ENCODE assay signal across 8 cellular contexts in the genomic region with DNA sequence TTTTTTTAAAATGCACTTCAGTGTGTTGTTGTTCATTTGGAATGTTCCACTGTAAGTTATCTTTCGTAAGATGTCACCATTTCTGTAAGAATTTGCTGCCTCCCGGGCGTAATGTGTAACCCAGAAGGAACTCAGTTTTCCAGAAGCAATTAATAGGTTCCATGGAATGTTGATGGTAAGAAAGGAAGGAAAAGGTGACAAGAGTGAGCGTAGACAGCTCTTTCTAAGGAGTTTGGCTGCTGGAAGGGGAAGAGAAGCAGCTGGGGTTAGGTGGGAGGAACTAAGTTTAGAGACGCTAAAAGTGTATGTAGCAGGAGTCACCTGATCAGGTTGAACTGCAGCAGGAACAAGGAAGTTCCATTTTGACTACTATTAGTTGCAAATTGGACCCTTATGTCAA. TPM values are rescaled to one million over a fixed set of nuclear protein-coding genes. Genes with fewer than 3 reads are reported as not detected.
DNase-seq lines count a peak whose midpoint lies in the region; ATAC-seq and TF ChIP-seq lines count a peak whose summit lies in the region.

No MANE protein-coding gene starts in this region.

- peaks cover 0 to 2% (median 0%) of the 10 kb centered on the region in 7 donors for H3K9me3 Mint-ChIP-seq in CD14-positive monocyte
- H3K9me3 Mint-ChIP-seq in activated naive CD8-positive, alpha-beta T cell treated with anti-CD3 and anti-CD28 coated beads for 36 hours = no peaks in the 10 kb centered on the region
- no peaks in the 10 kb centered on the region for H3K9me3 Mint-ChIP-seq in naive thymus-derived CD8-positive, alpha-beta T cell

- TF ChIP-seq CTCF in CD14-positive monocyte (IDR thresholded peaks at IDR 0.05) = no peak
- TF ChIP-seq CTCF in HL-60 (IDR thresholded peaks at IDR 0.05; ENCODE audit: insufficient read depth, low read length) = no peak

- ATAC-seq in naive thymus-derived CD8-positive, alpha-beta T cell = no peak
- ATAC-seq in GM21529 (IDR thresholded peaks at IDR 0.05; ENCODE audit: unreplicated experiment) = no peak
- no peak for ATAC-seq in GM19328 (IDR thresholded peaks at IDR 0.05; ENCODE audit: unreplicated experiment)

- DNase-seq in CD14-positive monocyte (ENCODE audit: low spot score) = no peak
- peak; percentile 39 to 60 for DNase-seq in HL-60 (ENCODE audit: low read depth in 1 of 2, low spot score in 1 of 2)
- no peak for DNase-seq in activated naive CD8-positive, alpha-beta T cell treated with anti-CD3 and anti-CD28 coated beads for 36 hours
- no peak for DNase-seq in naive thymus-derived CD8-positive, alpha-beta T cell
- no peak for DNase-seq in NCI-H1048 (lab: John Stamatoyannopoulos, UW)
- no peak for DNase-seq in activated CD8-positive, alpha-beta memory T cell treated with anti-CD3 and anti-CD28 coated beads, Interleukin-2, amount 50 U/mL, for 48 hours

- peaks cover 0 to 11% (median 0%) of the 10 kb centered on the region in 3 donors for H3K27me3 Mint-ChIP-seq in CD14-positive monocyte (ENCODE audit: low read depth in 3 of 3)
- H3K27me3 Mint-ChIP-seq in activated naive CD8-positive, alpha-beta T cell treated with anti-CD3 and anti-CD28 coated beads for 36 hours = no peaks in the 10 kb centered on the region
- no peaks in the 10 kb centered on the region for H3K27me3 Mint-ChIP-seq in naive thymus-derived CD8-positive, alpha-beta T cell

- peak overlapping the region; percentile 85 for H3K27ac ChIP-seq in HL-60 (replicated peaks)

- POLR2A ChIA-PET in naive thymus-derived CD8-positive, alpha-beta T cell (lab: Charles Lee) = interaction anchor here (1.2 to 2.8 kb wide), 2 partner anchors 14 to 16 kb away, joined by 3 to 12 read pairs; no protein-coding TSS in a partner anchor

- peak overlapping the region; percentile 34; the same call in 1 of the 2 replicates for H3K4me3 ChIP-seq in HL-60 (replicated peaks; ENCODE audit: insufficient read depth, low read length)

- H3K4me3 Mint-ChIP-seq in CD14-positive monocyte = peak overlapping the region; percentile 57 to 63
- H3K4me3 Mint-ChIP-seq in activated naive CD8-positive, alpha-beta T cell treated with anti-CD3 and anti-CD28 coated beads for 36 hours = peak overlapping the region; percentile 63
- peak overlapping the region in 8 of 10 donors; percentile 33 to 86 (median 80) for H3K4me3 Mint-ChIP-seq in naive thymus-derived CD8-positive, alpha-beta T cell

- intact Hi-C loops in CD14-positive monocyte (cut with micrococcal nuclease) = loop anchor here (5.0 to 10.0 kb wide), 4 partner anchors 77 to 837 kb away; partner anchors contain the start of genes IDH3G (in 2 of the 2), SSR4 (in 2 of the 2) and HAUS7 (in 1 of the 2)

- H3K27ac Mint-ChIP-seq in CD14-positive monocyte = peak overlapping the region; percentile 32 to 88 (median 76)
- H3K27ac Mint-ChIP-seq in activated naive CD8-positive, alpha-beta T cell treated with anti-CD3 and anti-CD28 coated beads for 36 hours = peak overlapping the region; percentile 92
- peak overlapping the region; percentile 74 to 95 (median 93) for H3K27ac Mint-ChIP-seq in naive thymus-derived CD8-positive, alpha-beta T cell

- no peaks in the 10 kb centered on the region for H3K27me3 ChIP-seq in HL-60 (ENCODE audit: insufficient read depth, poor library complexity, severe bottlenecking)

- H3K4me1 Mint-ChIP-seq in CD14-positive monocyte = peaks cover 12% of the 10 kb centered on the region
- peaks cover 4% of the 10 kb centered on the region for H3K4me1 Mint-ChIP-seq in activated naive CD8-positive, alpha-beta T cell treated with anti-CD3 and anti-CD28 coated beads for 36 hours
- H3K4me1 Mint-ChIP-seq in naive thymus-derived CD8-positive, alpha-beta T cell = peaks cover 0 to 9% (median 4%) of the 10 kb centered on the region in 4 donors

- peaks cover 9 to 11% of the 10 kb centered on the region in 2 donors for H3K36me3 Mint-ChIP-seq in CD14-positive monocyte
- H3K36me3 Mint-ChIP-seq in activated naive CD8-positive, alpha-beta T cell treated with anti-CD3 and anti-CD28 coated beads for 36 hours = no peaks in the 10 kb centered on the region
- H3K36me3 Mint-ChIP-seq in naive thymus-derived CD8-positive, alpha-beta T cell = peaks cover 0 to 1% (median under 1%) of the 10 kb centered on the region in 3 donors

RNA-seq across cellular contexts. Expression of gene PNMA5, which starts 35.9 kb away (rescaled TPM):
- polyA plus RNA-seq in CD14-positive monocyte = under 1 TPM in 1 of 2 donors, not detected in 1; 0.06 TPM
- total RNA-seq in activated naive CD8-positive, alpha-beta T cell treated with anti-CD3 and anti-CD28 coated beads for 36 hours = not detected
- total RNA-seq in naive thymus-derived CD8-positive, alpha-beta T cell = not detected
- polyA plus RNA-seq in naive thymus-derived CD8-positive, alpha-beta T cell = not detected

Comparison
In these comparisons a context has a peak if more than half of its experiments do, and no peak if none do; other contexts are left out.
1. DNase-seq: peak in HL-60 (2 of 2); none in CD14-positive monocyte (single experiment), activated naive CD8-positive, alpha-beta T cell treated with anti-CD3 and anti-CD28 coated beads for 36 hours (single experiment), naive thymus-derived CD8-positive, alpha-beta T cell (0 of 10), NCI-H1048 (single experiment) and activated CD8-positive, alpha-beta memory T cell treated with anti-CD3 and anti-CD28 coated beads, Interleukin-2, amount 50 U/mL, for 48 hours (single experiment).
2. Peak in every context shown above with its lines, with median percentiles within 50 percentile points of each other: H3K27ac Mint-ChIP-seq and H3K4me3 Mint-ChIP-seq.